ENCODE assay signal across 27 cellular contexts in genomic region chr14:103510311-103511021, GRCh38. TPM values are rescaled to one million over a fixed set of nuclear protein-coding genes. Genes with fewer than 3 reads are reported as not detected.
DNase-seq lines count a peak whose midpoint lies in the region; ATAC-seq and TF ChIP-seq lines count a peak whose summit lies in the region.
"Had no signal": no experiment of that assay in that cellular context is flagged by ENCODE, and none has a peak within 500 bp of the region (broad histone marks: within the 10 kb centered on the region; RNA-seq: fewer than 3 reads in every experiment).

No MANE protein-coding gene starts in this region.

- no peak overlapping the region for H3K4me3 ChIP-seq in neural progenitor cell
- H3K4me3 ChIP-seq: ascending aorta, GM23248, mucosa of descending colon, psoas muscle, thoracic aorta had no signal

- H3K4me3 Mint-ChIP-seq in chondrocyte (ENCODE audit: unreplicated experiment) (no peak overlapping the region), neural progenitor cell (peak overlapping the region; percentile 67)
- H3K4me3 Mint-ChIP-seq: activated T-cell treated with anti-CD3 and anti-CD28 coated beads, Interleukin-2, amount 50 U/mL, for 72 hours; B cell; central memory CD8-positive, alpha-beta T cell had no signal

- H3K36me3 ChIP-seq in neural progenitor cell: no peaks in the 10 kb centered on the region

- H4K20me1 ChIP-seq in neural progenitor cell (ENCODE audit: low read depth): no peaks in the 10 kb centered on the region

- no peak overlapping the region for H3K4me2 ChIP-seq in neural progenitor cell

- H3K27me3 Mint-ChIP-seq in chondrocyte (ENCODE audit: low read depth) (no peaks in the 10 kb centered on the region), neural progenitor cell (ENCODE audit: insufficient read depth, low read depth) (peaks cover 5% of the 10 kb centered on the region)
- H3K27me3 Mint-ChIP-seq: B cell; central memory CD8-positive, alpha-beta T cell had no signal

- H3K79me2 ChIP-seq in neural progenitor cell (ENCODE audit: low read depth): no peaks in the 10 kb centered on the region

- H3K27ac ChIP-seq in neural progenitor cell: no peak overlapping the region
- H3K27ac ChIP-seq: GM23248, psoas muscle, thoracic aorta had no signal

- no peak for ATAC-seq in GM21381 (IDR thresholded peaks at IDR 0.05; ENCODE audit: unreplicated experiment)
- ATAC-seq: activated naive CD4-positive, alpha-beta T cell treated with anti-CD3 and anti-CD28 coated beads, Interleukin-2, amount 50 U/mL, for 72 hours; activated T-cell treated with anti-CD3 and anti-CD28 coated beads, Interleukin-2, amount 50 U/mL, for 72 hours; esophagus mucosa; mucosa of descending colon; psoas muscle; SK-N-SH treated with all-trans-retinoic acid at 6 μM for 48 hours had no signal

- H2AFZ ChIP-seq in neural progenitor cell (replicated peaks): no peak overlapping the region
- H2AFZ ChIP-seq: GM23248 had no signal

- H3K27me3 ChIP-seq in neural progenitor cell: no peaks in the 10 kb centered on the region
- H3K27me3 ChIP-seq: ascending aorta had no signal

- H3K9me3 ChIP-seq in neural progenitor cell (ENCODE audit: low read depth): no peaks in the 10 kb centered on the region
- H3K9me3 ChIP-seq: ascending aorta, Caco-2, mucosa of descending colon, psoas muscle, thoracic aorta had no signal

- H3K9me3 Mint-ChIP-seq in chondrocyte (ENCODE audit: low read depth) (no peaks in the 10 kb centered on the region), neural progenitor cell (no peaks in the 10 kb centered on the region)
- H3K9me3 Mint-ChIP-seq: activated naive CD4-positive, alpha-beta T cell treated with anti-CD3 and anti-CD28 coated beads, Interleukin-2, amount 50 U/mL, for 72 hours; activated T-cell treated with anti-CD3 and anti-CD28 coated beads, Interleukin-2, amount 50 U/mL, for 72 hours; central memory CD8-positive, alpha-beta T cell had no signal

- H3K27ac Mint-ChIP-seq in chondrocyte (ENCODE audit: unreplicated experiment): no peak overlapping the region
- H3K27ac Mint-ChIP-seq in neural progenitor cell: no peak overlapping the region
- H3K27ac Mint-ChIP-seq: B cell had no signal

- TF ChIP-seq CTCF in chondrocyte (IDR thresholded peaks at IDR 0.05) (no peak), neural progenitor cell (IDR thresholded peaks at IDR 0.05) (no peak)

- H3K36me3 Mint-ChIP-seq in chondrocyte (ENCODE audit: low read depth) (peaks cover 16% of the 10 kb centered on the region), neural progenitor cell (peaks cover 23% of the 10 kb centered on the region)
- H3K36me3 Mint-ChIP-seq: activated naive CD4-positive, alpha-beta T cell treated with anti-CD3 and anti-CD28 coated beads, Interleukin-2, amount 50 U/mL, for 72 hours had no signal

- no peaks in the 10 kb centered on the region for H3F3A ChIP-seq in neural progenitor cell (ENCODE audit: low read depth)

- H3K9ac ChIP-seq in neural progenitor cell: no peak overlapping the region
- H3K9ac ChIP-seq: GM23248 had no signal

- peak; percentile 45 for DNase-seq in activated effector memory CD4-positive, alpha-beta T cell treated with anti-CD3 and anti-CD28 coated beads, Interleukin-2, amount 50 U/mL, for 16 hours
- DNase-seq in activated effector memory CD4-positive, alpha-beta T cell treated with Interleukin-2 at 50 U/mL for 16 hours: no peak
- DNase-seq in chondrocyte (ENCODE audit: low spot score) (peak; percentile 79), neural progenitor cell (ENCODE audit: low spot score) (no peak), NOMO-1 treated with dmso at 0.1 percent for 144 hours (lab: John Stamatoyannopoulos, UW; ENCODE audit: unreplicated experiment) (no peak), GM19240 (ENCODE audit: insufficient read length, low spot score) (no peak), NCI-H1092 (lab: John Stamatoyannopoulos, UW) (no peak)
- DNase-seq: activated CD8-positive, alpha-beta memory T cell treated with anti-CD3 and anti-CD28 coated beads for 24 hours; activated T-cell treated with anti-CD3 and anti-CD28 coated beads, Interleukin-2, amount 50 U/mL, for 72 hours; effector CD4-positive, alpha-beta T cell; GM23248; islet precursor cell; mucosa of descending colon; NCI-H1105 treated with DMSO at 0.1 percent for 48 hours; NCI-H2107; NCI-H510A treated with DMSO at 0.1 percent for 48 hours; RPMI8226 had no signal

- H3K4me1 ChIP-seq in neural progenitor cell: no peaks in the 10 kb centered on the region
- H3K4me1 ChIP-seq: Caco-2 had no signal

- peaks cover 12% of the 10 kb centered on the region for H3K4me1 Mint-ChIP-seq in chondrocyte (ENCODE audit: low read depth)
- H3K4me1 Mint-ChIP-seq in neural progenitor cell: peaks cover 10% of the 10 kb centered on the region
- H3K4me1 Mint-ChIP-seq: B cell had no signal

RNA-seq across cellular contexts. Expression of gene CKB, which starts 12.2 kb away (rescaled TPM):
- total RNA-seq in chondrocyte: 81.0 to 141 TPM (median 139 TPM) in 3 replicates
- total RNA-seq in neural progenitor cell (ENCODE audit: low replicate concordance): 54.2 and 173 TPM in 2 replicates

RNA-seq across cellular contexts. Expression of gene TRMT61A, which starts 18.5 kb away (rescaled TPM):
- total RNA-seq in chondrocyte (9.9 to 10.3 TPM (median 10.0 TPM) in 3 replicates), neural progenitor cell (ENCODE audit: low replicate concordance) (1.2 and 5.6 TPM in 2 replicates)

RNA-seq across cellular contexts. Expression of gene BAG5, which starts 52.0 kb away (rescaled TPM):
- total RNA-seq in chondrocyte (22.6 to 25.7 TPM (median 23.2 TPM) in 3 replicates), neural progenitor cell (ENCODE audit: low replicate concordance) (19.4 and 59.9 TPM in 2 replicates)

RNA-seq across cellular contexts. Expression of gene COA8, which starts 52.3 kb away (rescaled TPM):
- total RNA-seq in chondrocyte (39.1 to 51.9 TPM (median 50.7 TPM) in 3 replicates), neural progenitor cell (ENCODE audit: low replicate concordance) (38.6 and 72.3 TPM in 2 replicates)

Comparison
In these comparisons a context has a peak if more than half of its experiments do, and no peak if none do; other contexts are left out.
1. DNase-seq: peak in activated effector memory CD4-positive, alpha-beta T cell treated with anti-CD3 and anti-CD28 coated beads, Interleukin-2, amount 50 U/mL, for 16 hours (single experiment) and chondrocyte (single experiment); none in activated effector memory CD4-positive, alpha-beta T cell treated with Interleukin-2 at 50 U/mL for 16 hours (single experiment), neural progenitor cell (single experiment), NOMO-1 treated with dmso at 0.1 percent for 144 hours (single experiment), GM19240 (single experiment) and NCI-H1092 (single experiment).